10 cellular contexts compared by ENCODE assay signal in the genomic region with DNA sequence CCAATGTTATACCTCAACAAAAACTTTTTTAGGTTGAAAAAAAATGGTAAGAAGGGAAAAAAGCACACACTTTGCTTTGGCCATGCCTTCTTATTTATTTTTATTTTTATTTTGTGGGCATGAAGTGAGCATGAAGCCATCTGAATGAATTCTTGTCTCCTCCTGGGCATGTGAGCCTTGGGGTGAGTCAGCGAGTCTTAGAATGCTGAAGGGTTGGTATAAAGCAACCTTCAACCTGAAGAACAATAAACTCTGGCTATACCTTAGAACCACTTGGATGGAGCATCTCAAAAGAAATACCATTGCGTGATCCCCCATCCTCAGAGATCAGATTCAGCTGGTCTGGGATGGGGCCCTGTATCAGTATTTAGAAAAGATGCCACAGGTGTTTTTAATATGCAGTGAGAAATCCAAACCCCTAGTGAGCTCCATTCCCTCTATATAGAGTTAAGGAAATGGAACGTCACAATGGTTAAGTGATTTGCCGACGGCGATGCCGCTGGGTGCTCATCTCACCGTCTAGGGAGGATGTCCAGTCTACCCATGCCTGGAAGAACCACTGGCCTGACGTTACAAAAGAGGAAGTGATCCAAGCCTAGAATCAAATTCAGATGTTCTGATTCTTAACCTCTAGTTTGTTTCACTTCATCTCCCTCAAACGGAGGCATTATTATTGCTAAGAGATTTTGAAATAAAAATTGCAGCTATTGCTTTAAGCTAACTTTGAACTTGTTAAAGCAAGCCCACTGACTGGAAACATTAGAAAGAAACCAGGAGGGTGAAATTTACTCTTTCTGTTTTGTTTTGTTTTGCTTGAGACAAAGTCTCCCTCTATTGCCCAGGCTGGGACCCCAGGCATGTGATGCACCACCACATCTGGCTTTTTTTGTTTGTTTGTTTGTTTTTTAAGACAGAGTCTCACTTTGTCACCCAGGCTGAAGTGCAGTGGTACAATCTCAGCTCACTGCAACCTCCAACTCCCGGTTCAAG.
DNase-seq lines count a peak whose midpoint lies in the region; ATAC-seq, FAIRE-seq and TF ChIP-seq lines count a peak whose summit lies in the region.
"Had no signal": no experiment of that assay in that cellular context is flagged by ENCODE, and none has a peak within 500 bp of the region (broad histone marks: within the 10 kb centered on the region; RNA-seq: fewer than 3 reads in every experiment).

No MANE protein-coding gene starts in this region.

- H3K79me2 ChIP-seq in K562 (ENCODE audit: control insufficient read depth, insufficient read depth, low read length) = no peaks in the 10 kb centered on the region

- H3K4me2 ChIP-seq in BLaER1 treated with 17β-estradiol and CSF1 and Interleukin-3, amounts not matched to agents 10 nM and 100 nM = peak overlapping the region; percentile 69 to 90 (median 78)
- no peak overlapping the region for H3K4me2 ChIP-seq in K562 (ENCODE audit: insufficient read depth, low read length)

- BruUV-seq in K562 (replicated peaks; lab: Mats Ljungman, UMichigan) = no TSS peak

- under 1% methylated on average over 11 of the region's 11 CpGs for whole genome bisulfite sequencing in K562 (ENCODE audit: insufficient coverage, low coverage, missing lambda C conversion rate)

- peak overlapping the region in 3 of 10 experiments; percentile 1 to 9 (median 1); a peak in 1 of 20 replicates for H3K4me3 ChIP-seq in BLaER1 treated with 17β-estradiol and CSF1 and Interleukin-3, amounts not matched to agents 10 nM and 100 nM
- no peak overlapping the region for H3K4me3 ChIP-seq in K562
- H3K4me3 ChIP-seq: SK-N-MC had no signal

- POLR2A ChIA-PET in K562 (lab: Yijun Ruan, JAX) = interaction anchor here (0.7 kb wide), 1 partner anchor 1250 kb away, joined by 4 read pairs; no protein-coding TSS in a partner anchor

- TF ChIP-seq POLR2A in K562 (conservative IDR thresholded peaks at IDR 0.05) = no peak

- DNase-seq in K562 (ENCODE audit: extremely low read depth in 1 of 4, low spot score in 3 of 4) (no peak), NCI-H2227 treated with DMSO at 0.1 percent for 48 hours (lab: John Stamatoyannopoulos, UW) (no peak), COR-L47 (lab: John Stamatoyannopoulos, UW) (no peak), DMS 273 (lab: John Stamatoyannopoulos, UW; ENCODE audit: unreplicated experiment) (no peak)
- no peak for DNase-seq in stimulated activated CD4-positive, alpha-beta T cell treated with anti-CD3 and anti-CD28 coated beads, Interleukin-4, amount 100 ng/mL, for 4 hours
- DNase-seq: activated naive CD4-positive, alpha-beta T cell had no signal

- peak overlapping the region; percentile 61 to 85 (median 70) for H3K27ac ChIP-seq in BLaER1 treated with 17β-estradiol and CSF1 and Interleukin-3, amounts not matched to agents 10 nM and 100 nM
- H3K27ac ChIP-seq in K562 (ENCODE audit: extremely low read depth, low read depth, low read length) = no peak overlapping the region
- H3K27ac ChIP-seq: SK-N-MC had no signal

- in situ Hi-C loops in K562 (cut with MboI) = no loop called here

- peaks cover 9 to 15% (median 11%) of the 10 kb centered on the region in 11 experiments for H3K9me3 ChIP-seq in BLaER1 treated with 17β-estradiol and CSF1 and Interleukin-3, amounts not matched to agents 10 nM and 100 nM (replicated peaks in 1 of 11)
- no peaks in the 10 kb centered on the region for H3K9me3 ChIP-seq in K562 (replicated peaks; ENCODE audit: control insufficient read depth, insufficient read depth, low read depth, low read length)

- H4K20me1 ChIP-seq in BLaER1 treated with 17β-estradiol and CSF1 and Interleukin-3, amounts not matched to agents 10 nM and 100 nM = no peaks in the 10 kb centered on the region
- H4K20me1 ChIP-seq in K562 (replicated peaks; ENCODE audit: control insufficient read depth, insufficient read depth, low read length) = no peaks in the 10 kb centered on the region

- H3K4me1 ChIP-seq in BLaER1 treated with 17β-estradiol and CSF1 and Interleukin-3, amounts not matched to agents 10 nM and 100 nM = peaks cover 72 to 85% (median 76%) of the 10 kb centered on the region in 10 experiments
- H3K4me1 ChIP-seq in K562 (replicated peaks in 1 of 2; ENCODE audit: control insufficient read depth in 2 of 2, insufficient read depth in 2 of 2, low read length in 2 of 2) = no peaks in the 10 kb centered on the region

- CTCF ChIA-PET in K562 (lab: Yijun Ruan, JAX; ENCODE audit: low intra/inter-chr PET ratio) = no interaction called here

- TF ChIP-seq RAD21 in K562 (CRISPR knock-in tag; conservative IDR thresholded peaks at IDR 0.05 in 1 of 2, IDR thresholded peaks at IDR 0.05 in 1 of 2) = no peak

- peak overlapping the region in 10 of 11 experiments; percentile 8 to 66 (median 42); a peak in 16 of 22 replicates for H3K9ac ChIP-seq in BLaER1 treated with 17β-estradiol and CSF1 and Interleukin-3, amounts not matched to agents 10 nM and 100 nM
- H3K9ac ChIP-seq in K562 (ENCODE audit: insufficient read depth in 1 of 2, low read depth in 2 of 2, low read length in 2 of 2) = no peak overlapping the region

- TF ChIP-seq EP300 in K562 (IDR thresholded peaks at IDR 0.05; ENCODE audit: low read length) = no peak

- peak; percentile 66 for ATAC-seq in GM19397 (IDR thresholded peaks at IDR 0.05; ENCODE audit: unreplicated experiment)
- ATAC-seq in HG03095 (IDR thresholded peaks at IDR 0.05; ENCODE audit: unreplicated experiment) = peak; percentile 56
- no peak for ATAC-seq in K562

- H2AFZ ChIP-seq in K562 (ENCODE audit: low read depth, low read length) = no peak overlapping the region

- intact Hi-C loops in K562 (cut with micrococcal nuclease) = no loop called here

- FAIRE-seq in K562 (lab: Jason Lieb, UNC) = no peak

- no peak for TF ChIP-seq CTCF in K562 (IDR thresholded peaks at IDR 0.05 in 2 of 3, conservative IDR thresholded peaks at IDR 0.05 in 1 of 3; ENCODE audit: insufficient read depth in 2 of 3, low read depth in 1 of 3, low read length in 3 of 3)

- H3K36me3 ChIP-seq in BLaER1 treated with 17β-estradiol and CSF1 and Interleukin-3, amounts not matched to agents 10 nM and 100 nM = no peaks in the 10 kb centered on the region
- H3K36me3 ChIP-seq in K562 (ENCODE audit: control insufficient read depth, insufficient read depth, low read length) = no peaks in the 10 kb centered on the region

- H3K27me3 ChIP-seq in BLaER1 treated with 17β-estradiol and CSF1 and Interleukin-3, amounts not matched to agents 10 nM and 100 nM = no peaks in the 10 kb centered on the region
- no peaks in the 10 kb centered on the region for H3K27me3 ChIP-seq in K562 (ENCODE audit: control insufficient read depth in 2 of 2, insufficient read depth in 2 of 2, low read length in 2 of 2)

- H3K9me1 ChIP-seq in K562 (ENCODE audit: control insufficient read depth, insufficient read depth, low read length) = no peaks in the 10 kb centered on the region

TF ChIP-seq in K562, 482 proteins besides CTCF, POLR2A, EP300 and RAD21:
- TF ChIP-seq SPI1 (IDR thresholded peaks at IDR 0.05; ENCODE audit: borderline replicate concordance, low read depth, low read length) (peak; percentile 86), DACH1 (IDR thresholded peaks at IDR 0.05; ENCODE audit: partially characterized antibody) (no peak)

Comparison
In these comparisons a context has a peak if more than half of its experiments do, and no peak if none do; other contexts are left out.
1. H3K9ac ChIP-seq: peak in BLaER1 treated with 17β-estradiol and CSF1 and Interleukin-3, amounts not matched to agents 10 nM and 100 nM (10 of 11); none in K562 (0 of 2).